Comparison of ENCODE assay signal across 11 cellular contexts in the genomic region with DNA sequence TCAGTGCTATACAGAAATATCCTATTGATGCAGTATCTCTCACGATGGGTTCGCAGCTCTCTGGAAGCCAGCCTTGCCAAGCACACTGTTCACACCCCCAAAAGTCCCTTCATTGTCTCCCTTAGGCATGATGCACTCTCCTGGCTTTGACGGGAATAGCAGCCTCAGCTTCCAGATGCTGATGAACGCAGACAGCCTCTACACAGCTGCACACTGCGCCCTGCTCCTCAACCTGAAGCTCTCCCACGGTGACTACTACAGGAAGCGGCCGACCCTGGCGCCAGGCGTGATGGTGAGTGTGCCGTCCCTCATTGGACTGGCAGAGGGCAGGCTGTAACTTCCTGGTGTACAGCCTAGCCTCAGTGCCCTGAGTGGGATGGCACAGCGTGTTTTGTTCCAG.
A peak's percentile ranks its signal among the peaks of the same experiment; 100 is the strongest.
DNase-seq lines count a peak whose midpoint lies in the region; ATAC-seq, FAIRE-seq and TF ChIP-seq lines count a peak whose summit lies in the region.
"Had no signal": no experiment of that assay in that cellular context is flagged by ENCODE, and none has a peak within 500 bp of the region (broad histone marks: within the 10 kb centered on the region; RNA-seq: fewer than 3 reads in every experiment).

No MANE protein-coding gene starts in this region.

- H3K9me3 ChIP-seq in A549 (no peaks in the 10 kb centered on the region), thyroid gland (no peaks in the 10 kb centered on the region)

- no peaks in the 10 kb centered on the region for H3K36me3 ChIP-seq in thyroid gland

- in situ Hi-C loops in T47D (cut with HindIII; ENCODE audit: low pct_unique_long_range_greater_than_20kb, low sequenced_read_pairs) = no loop called here

- no peak for TF ChIP-seq POLR2A in A549 (IDR thresholded peaks at IDR 0.05; ENCODE audit: low read length)
- no peak for TF ChIP-seq POLR2A in thyroid gland (IDR thresholded peaks at IDR 0.05)

- H3K4me1 ChIP-seq in A549 (no peaks in the 10 kb centered on the region), thyroid gland (peaks cover 0 to 2% of the 10 kb centered on the region in 2 donors)

- ATAC-seq in A549 = peak; percentile 83 to 89

- no CpG with 5 or more reads among the region's 12 CpGs for WGBS in A549 (ENCODE audit: missing lambda C conversion rate)
- WGBS in thyroid gland, 2 donors = 70 to 72% methylated on average over 2 to 12 of the region's 12 CpGs

- TF ChIP-seq RAD21 in A549 (conservative IDR thresholded peaks at IDR 0.05 in 1 of 2, IDR thresholded peaks at IDR 0.05 in 1 of 2) = 0 out of 5 replicates have a peak, but pooled peaks of 1 of the 2 experiments have one; percentile 20

- TF ChIP-seq CTCF in A549 (IDR thresholded peaks at IDR 0.05) (no peak; the same call in 2 of the 3 replicates), thyroid gland (IDR thresholded peaks at IDR 0.05) (no peak)

- H3K27ac ChIP-seq in A549 (no peak overlapping the region), layer of hippocampus (ENCODE audit: low read depth, low read length) (peak overlapping the region; percentile 33), thyroid gland (no peak overlapping the region)

- peak; percentile 8 to 28 for DNase-seq in A549 (ENCODE audit: low read depth in 1 of 2, low spot score in 1 of 2)
- peak; percentile 77 for DNase-seq in HuH-7 (ENCODE audit: low spot score)
- DNase-seq in T47D (ENCODE audit: low read depth in 1 of 2, low spot score in 1 of 2) = peak; percentile 35 to 63
- DNase-seq in HK-2 (ENCODE audit: unreplicated experiment) = no peak
- no peak for DNase-seq in thyroid gland
- no peak for DNase-seq in amniotic stem cell (lab: John Stamatoyannopoulos, UW)
- DNase-seq in NAMALWA (ENCODE audit: low spot score) = no peak
- DNase-seq: Calu3, naive B cell, RPMI8226 had no signal

- H3K4me2 ChIP-seq in A549 = no peak overlapping the region

- POLR2A ChIA-PET in A549 (lab: Yijun Ruan, JAX) = no interaction called here

- intact Hi-C loops in thyroid gland (cut with DNase I) = no loop called here

- no peaks in the 10 kb centered on the region for H3K27me3 ChIP-seq in layer of hippocampus (ENCODE audit: control insufficient read depth, insufficient read depth, low read length)
- no peaks in the 10 kb centered on the region for H3K27me3 ChIP-seq in thyroid gland

- TF ChIP-seq EP300 in A549 (IDR thresholded peaks at IDR 0.05) = no peak

- no peak overlapping the region for H3K4me3 ChIP-seq in A549
- H3K4me3 ChIP-seq in thyroid gland (replicated peaks in 1 of 3) = no peak overlapping the region

- CTCF ChIA-PET in A549 (lab: Yijun Ruan, JAX) = interaction anchor here (1.3 kb wide), 1 partner anchor 163 kb away, joined by 4 read pairs; no protein-coding TSS in a partner anchor

- FAIRE-seq in A549 (lab: Jason Lieb, UNC) = no peak

TF ChIP-seq in A549, 52 proteins besides CTCF, POLR2A, EP300 and RAD21:
- TF ChIP-seq MYC (IDR thresholded peaks at IDR 0.05; ENCODE audit: borderline replicate concordance, low read length) (no peak), MAFK (IDR thresholded peaks at IDR 0.05; ENCODE audit: partially characterized antibody) (no peak), RNF2 (IDR thresholded peaks at IDR 0.05; ENCODE audit: borderline replicate concordance, low read depth) (no peak), RARB (CRISPR knock-in tag; IDR thresholded peaks at IDR 0.05) (no peak), FOSB (CRISPR knock-in tag; IDR thresholded peaks at IDR 0.05) (no peak), HEYL (CRISPR knock-in tag; IDR thresholded peaks at IDR 0.05) (no peak), HOXA7 (CRISPR knock-in tag; IDR thresholded peaks at IDR 0.05) (no peak)
- TF ChIP-seq, protein P1, sequence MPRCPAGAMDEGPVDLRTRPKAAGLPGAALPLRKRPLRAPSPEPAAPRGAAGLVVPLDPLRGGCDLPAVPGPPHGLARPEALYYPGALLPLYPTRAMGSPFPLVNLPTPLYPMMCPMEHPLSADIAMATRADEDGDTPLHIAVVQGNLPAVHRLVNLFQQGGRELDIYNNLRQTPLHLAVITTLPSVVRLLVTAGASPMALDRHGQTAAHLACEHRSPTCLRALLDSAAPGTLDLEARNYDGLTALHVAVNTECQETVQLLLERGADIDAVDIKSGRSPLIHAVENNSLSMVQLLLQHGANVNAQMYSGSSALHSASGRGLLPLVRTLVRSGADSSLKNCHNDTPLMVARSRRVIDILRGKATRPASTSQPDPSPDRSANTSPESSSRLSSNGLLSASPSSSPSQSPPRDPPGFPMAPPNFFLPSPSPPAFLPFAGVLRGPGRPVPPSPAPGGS (IDR thresholded peaks at IDR 0.05) = no peak
TF ChIP-seq in A549: peak in this region for 0.

Comparison
In these comparisons a context has a peak if more than half of its experiments do, and no peak if none do; other contexts are left out.
1. DNase-seq: peak in A549 (2 of 2), HuH-7 (single experiment) and T47D (2 of 2); none in HK-2 (single experiment), thyroid gland (0 of 2), amniotic stem cell (single experiment) and NAMALWA (single experiment).